In genomic region chr5:97408331-97408730, GRCh38 we compare ENCODE assay signal across 1 cellular context.
TF ChIP-seq lines count a peak whose summit lies in the region.

No MANE protein-coding gene starts in this region.

TF ChIP-seq in SK-N-SH, 30 proteins besides CTCF, POLR2A, EP300 and RAD21:
- TF ChIP-seq USF2 (IDR thresholded peaks at IDR 0.05; ENCODE audit: borderline replicate concordance, low read depth, low read length) (no peak), RCOR1 (IDR thresholded peaks at IDR 0.05; ENCODE audit: low read length) (no peak), MEF2A (IDR thresholded peaks at IDR 0.05; ENCODE audit: borderline replicate concordance, low read depth) (no peak), JUND (IDR thresholded peaks at IDR 0.05) (no peak), IRF3 (IDR thresholded peaks at IDR 0.05; ENCODE audit: low read depth, low read length) (no peak), FOSL2 (IDR thresholded peaks at IDR 0.05; ENCODE audit: borderline replicate concordance, low read depth) (no peak), RFX5 (IDR thresholded peaks at IDR 0.05; ENCODE audit: low read length) (no peak), FOXM1 (IDR thresholded peaks at IDR 0.05; ENCODE audit: low read depth) (no peak), NRF1 (IDR thresholded peaks at IDR 0.05; ENCODE audit: low read depth, low read length) (no peak), TAF1 (IDR thresholded peaks at IDR 0.05; ENCODE audit: borderline replicate concordance, low read depth, low read length) (no peak), SIN3A (IDR thresholded peaks at IDR 0.05; ENCODE audit: borderline replicate concordance, low read depth, low read length) (no peak), GATA2 (CRISPR knock-in tag; IDR thresholded peaks at IDR 0.05) (no peak), EZH2phosphoT487 (IDR thresholded peaks at IDR 0.05; ENCODE audit: borderline replicate concordance, low read depth) (no peak), TEAD4 (IDR thresholded peaks at IDR 0.05; ENCODE audit: borderline replicate concordance, insufficient read depth) (no peak), REST (IDR thresholded peaks at IDR 0.05; ENCODE audit: low read depth, low read length) (no peak), RXRA (IDR thresholded peaks at IDR 0.05; ENCODE audit: borderline replicate concordance, low read depth) (no peak), YY1 (IDR thresholded peaks at IDR 0.05; ENCODE audit: low read depth) (no peak), POLR2AphosphoS5 (IDR thresholded peaks at IDR 0.05; ENCODE audit: low read depth, low read length) (no peak)
